8 cellular contexts compared by ENCODE assay signal in genomic region chr22:33274214-33274828, GRCh38.
DNase-seq lines count a peak whose midpoint lies in the region; ATAC-seq and TF ChIP-seq lines count a peak whose summit lies in the region.

No MANE protein-coding gene starts in this region.

- no peak overlapping the region for H3K27ac Mint-ChIP-seq in activated T-cell treated with anti-CD3 and anti-CD28 coated beads, Interleukin-2, amount 50 U/mL, for 24 hours
- H3K27ac Mint-ChIP-seq in endothelial cell (ENCODE audit: unreplicated experiment) (no peak overlapping the region), T-cell (no peak overlapping the region)

- H3K9me3 Mint-ChIP-seq in activated T-cell treated with anti-CD3 and anti-CD28 coated beads, Interleukin-2, amount 50 U/mL, for 24 hours = no peaks in the 10 kb centered on the region
- no peaks in the 10 kb centered on the region for H3K9me3 Mint-ChIP-seq in endothelial cell (ENCODE audit: unreplicated experiment)
- H3K9me3 Mint-ChIP-seq in T-cell = no peaks in the 10 kb centered on the region

- DNase-seq in activated T-cell treated with anti-CD3 and anti-CD28 coated beads for 24 hours (ENCODE audit: low read depth) (peak; percentile 2), MV-4-11 (lab: John Stamatoyannopoulos, UW) (peak; percentile 9), endothelial cell (ENCODE audit: low spot score) (peak; percentile 67), T-cell (no peak)
- no peak for DNase-seq in activated T-cell treated with anti-CD3 and anti-CD28 coated beads, Interleukin-2, amount 50 U/mL, for 24 hours
- peak; percentile 3 to 26 (median 3) for DNase-seq in stimulated activated CD4-positive, alpha-beta T cell treated with anti-CD3 and anti-CD28 coated beads, TNF-alpha, amount 100 ng/mL, for 48 hours (ENCODE audit: low read depth in 3 of 3)

- CTCF ChIA-PET in T-cell (lab: Charles Lee) = no interaction called here

- ATAC-seq in T-cell (replicated peaks in 1 of 4) (no peak), GM21723 (IDR thresholded peaks at IDR 0.05; ENCODE audit: unreplicated experiment) (no peak), HG03469 (IDR thresholded peaks at IDR 0.05; ENCODE audit: unreplicated experiment) (no peak)

- H3K36me3 Mint-ChIP-seq in activated T-cell treated with anti-CD3 and anti-CD28 coated beads, Interleukin-2, amount 50 U/mL, for 24 hours (ENCODE audit: low read depth) = no peaks in the 10 kb centered on the region
- H3K36me3 Mint-ChIP-seq in endothelial cell (ENCODE audit: low read depth, unreplicated experiment) (peaks cover 9% of the 10 kb centered on the region), T-cell (no peaks in the 10 kb centered on the region)

- no peaks in the 10 kb centered on the region for H3K4me1 Mint-ChIP-seq in activated T-cell treated with anti-CD3 and anti-CD28 coated beads, Interleukin-2, amount 50 U/mL, for 24 hours (ENCODE audit: low read depth)
- H3K4me1 Mint-ChIP-seq in endothelial cell (ENCODE audit: unreplicated experiment) = peaks cover 5% of the 10 kb centered on the region
- peaks cover 0 to 3% (median 0%) of the 10 kb centered on the region in 3 donors for H3K4me1 Mint-ChIP-seq in T-cell

- no peak overlapping the region for H3K4me3 Mint-ChIP-seq in activated T-cell treated with anti-CD3 and anti-CD28 coated beads, Interleukin-2, amount 50 U/mL, for 24 hours
- H3K4me3 Mint-ChIP-seq in endothelial cell (ENCODE audit: unreplicated experiment) (no peak overlapping the region), T-cell (no peak overlapping the region)

- POLR2A ChIA-PET in T-cell (lab: Charles Lee) = no interaction called here

- TF ChIP-seq CTCF in endothelial cell (IDR thresholded peaks at IDR 0.05; ENCODE audit: unreplicated experiment) = peak; percentile 79

- no peaks in the 10 kb centered on the region for H3K27me3 Mint-ChIP-seq in activated T-cell treated with anti-CD3 and anti-CD28 coated beads, Interleukin-2, amount 50 U/mL, for 24 hours
- H3K27me3 Mint-ChIP-seq in endothelial cell (ENCODE audit: unreplicated experiment) (peaks cover 2% of the 10 kb centered on the region), T-cell (no peaks in the 10 kb centered on the region)

Comparison
In these comparisons a context has a peak if more than half of its experiments do, and no peak if none do; other contexts are left out.
1. DNase-seq: peak in activated T-cell treated with anti-CD3 and anti-CD28 coated beads for 24 hours (single experiment), MV-4-11 (single experiment), endothelial cell (single experiment) and stimulated activated CD4-positive, alpha-beta T cell treated with anti-CD3 and anti-CD28 coated beads, TNF-alpha, amount 100 ng/mL, for 48 hours (3 of 3); none in activated T-cell treated with anti-CD3 and anti-CD28 coated beads, Interleukin-2, amount 50 U/mL, for 24 hours (single experiment) and T-cell (0 of 34).